ENCODE assay signal across 11 cellular contexts in the genomic region with DNA sequence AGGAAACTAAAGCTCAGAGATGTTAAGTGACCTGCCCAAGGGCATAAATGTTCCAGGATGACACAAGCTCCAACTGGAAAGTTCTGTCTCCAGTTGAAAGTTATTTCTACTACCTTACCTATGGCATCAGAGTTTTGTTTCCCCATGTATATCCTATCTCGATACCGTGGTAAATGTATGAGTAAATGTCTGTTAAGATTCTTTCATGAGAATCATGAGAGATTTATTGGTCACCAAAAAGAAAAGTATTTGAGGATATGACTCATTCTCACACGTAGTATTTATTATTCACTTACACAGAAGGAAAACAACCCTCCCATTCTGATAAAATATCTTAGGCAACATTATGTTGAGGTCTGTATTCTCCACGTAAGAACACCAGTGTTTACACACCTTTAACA. TPM values are rescaled to one million over a fixed set of nuclear protein-coding genes. Genes with fewer than 3 reads are reported as not detected.
DNase-seq lines count a peak whose midpoint lies in the region; ATAC-seq, FAIRE-seq and TF ChIP-seq lines count a peak whose summit lies in the region.
"Had no signal": no experiment of that assay in that cellular context is flagged by ENCODE, and none has a peak within 500 bp of the region (broad histone marks: within the 10 kb centered on the region; RNA-seq: fewer than 3 reads in every experiment).

No MANE protein-coding gene starts in this region.

- 1% methylated on average over 4 of the region's 4 CpGs for WGBS in K562 (ENCODE audit: insufficient coverage, low coverage, missing lambda C conversion rate)
- no CpG with 5 or more reads among the region's 4 CpGs for WGBS in mesenchymal stem cell

- H3K27ac ChIP-seq in K562 (ENCODE audit: extremely low read depth, low read depth, low read length) (no peak overlapping the region), mesenchymal stem cell (ENCODE audit: low read length, poor library complexity, severe bottlenecking) (no peak overlapping the region)
- H3K27ac ChIP-seq: SJCRH30 had no signal

- no peak for TF ChIP-seq RAD21 in K562 (CRISPR knock-in tag; conservative IDR thresholded peaks at IDR 0.05 in 1 of 2, IDR thresholded peaks at IDR 0.05 in 1 of 2)

- H3K4me3 ChIP-seq in K562: no peak overlapping the region
- H3K4me3 ChIP-seq in mesenchymal stem cell (ENCODE audit: insufficient read depth in 1 of 2, low read depth in 1 of 2, low read length in 2 of 2): no peak overlapping the region
- no peak overlapping the region for H3K4me3 ChIP-seq in H7 (ENCODE audit: insufficient read depth, low read depth, low read length)
- H3K4me3 ChIP-seq: SJCRH30 had no signal

- H3K79me1 ChIP-seq in mesenchymal stem cell (replicated peaks; ENCODE audit: low read length, poor library complexity, severe bottlenecking): peaks cover 2% of the 10 kb centered on the region

- CTCF ChIA-PET in K562 (lab: Yijun Ruan, JAX; ENCODE audit: low intra/inter-chr PET ratio): no interaction called here

- peak; percentile 24 for DNase-seq in AG08396 (ENCODE audit: low spot score)
- peak; percentile 74 for DNase-seq in HPDE6-E6E7 (ENCODE audit: extremely low spot score)
- DNase-seq in K562 (ENCODE audit: extremely low read depth in 1 of 4, low spot score in 3 of 4): no peak
- peak; percentile 78 for DNase-seq in mesenchymal stem cell
- no peak for DNase-seq in SHP77 (lab: John Stamatoyannopoulos, UW)
- DNase-seq in DMS114 treated with DMSO at 0.1 percent for 48 hours (lab: John Stamatoyannopoulos, UW; ENCODE audit: unreplicated experiment): no peak
- no peak for DNase-seq in activated CD4-positive, alpha-beta T cell treated with anti-CD3 and anti-CD28 coated beads for 48 hours
- no peak for DNase-seq in H7
- DNase-seq: activated CD4-positive, alpha-beta T cell treated with anti-CD3 and anti-CD28 coated beads, Interleukin-2, amount 50 U/mL, for 48 hours; NCI-H2081; SJCRH30 had no signal

- no peak overlapping the region for H2BK15ac ChIP-seq in mesenchymal stem cell (ENCODE audit: low read depth, poor library complexity, severe bottlenecking)

- no peak overlapping the region for H3K18ac ChIP-seq in mesenchymal stem cell (ENCODE audit: low read depth in 1 of 2, low read length in 2 of 2)

- POLR2A ChIA-PET in K562 (lab: Yijun Ruan, JAX): interaction anchor here (1.6 kb wide), 1 partner anchor 9 kb away, joined by 5 read pairs; no protein-coding TSS in a partner anchor

- no peaks in the 10 kb centered on the region for H3K36me3 ChIP-seq in K562 (ENCODE audit: control insufficient read depth, insufficient read depth, low read length)
- peaks cover 0 to 3% of the 10 kb centered on the region in 2 experiments for H3K36me3 ChIP-seq in mesenchymal stem cell (ENCODE audit: control insufficient read depth in 1 of 2, insufficient read depth in 2 of 2, low read depth in 1 of 2, low read length in 2 of 2)
- H3K36me3 ChIP-seq in H7 (replicated peaks; ENCODE audit: control insufficient read depth, insufficient read depth, low read length): no peaks in the 10 kb centered on the region
- H3K36me3 ChIP-seq: SJCRH30 had no signal

- ATAC-seq in K562: no peak

- TF ChIP-seq CTCF in K562 (IDR thresholded peaks at IDR 0.05 in 2 of 3, conservative IDR thresholded peaks at IDR 0.05 in 1 of 3; ENCODE audit: insufficient read depth in 2 of 3, low read depth in 1 of 3, low read length in 3 of 3): no peak

- intact Hi-C loops in K562 (cut with micrococcal nuclease): no loop called here

- no peak for TF ChIP-seq POLR2A in K562 (conservative IDR thresholded peaks at IDR 0.05)

- no peak overlapping the region for H4K8ac ChIP-seq in mesenchymal stem cell (ENCODE audit: low read length)

- in situ Hi-C loops in K562 (cut with MboI): no loop called here

- H3K27me3 ChIP-seq in K562 (ENCODE audit: control insufficient read depth in 2 of 2, insufficient read depth in 2 of 2, low read length in 2 of 2) (no peaks in the 10 kb centered on the region; a peak in 1 of 5 replicates), mesenchymal stem cell (ENCODE audit: control insufficient read depth in 1 of 2, insufficient read depth in 1 of 2, low read length in 2 of 2) (no peaks in the 10 kb centered on the region), H7 (ENCODE audit: control insufficient read depth, insufficient read depth, low read length) (no peaks in the 10 kb centered on the region)
- H3K27me3 ChIP-seq: SJCRH30 had no signal

- no peak overlapping the region for H3K23ac ChIP-seq in mesenchymal stem cell (ENCODE audit: low read length in 2 of 2)

- H2BK5ac ChIP-seq in mesenchymal stem cell (ENCODE audit: low read depth, low read length, poor library complexity, severe bottlenecking): no peak overlapping the region

- no TSS peak for BruUV-seq in K562 (replicated peaks; lab: Mats Ljungman, UMichigan)

- H3K4me1 ChIP-seq in K562 (replicated peaks in 1 of 2; ENCODE audit: control insufficient read depth in 2 of 2, insufficient read depth in 2 of 2, low read length in 2 of 2) (no peaks in the 10 kb centered on the region), mesenchymal stem cell (ENCODE audit: control insufficient read depth, insufficient read depth, low read depth, low read length) (no peaks in the 10 kb centered on the region)
- H3K4me1 ChIP-seq: SJCRH30 had no signal

- H3K79me2 ChIP-seq in K562 (ENCODE audit: control insufficient read depth, insufficient read depth, low read length): no peaks in the 10 kb centered on the region

- peak overlapping the region; percentile 25; the same call in 1 of the 2 replicates for H2AFZ ChIP-seq in K562 (ENCODE audit: low read depth, low read length)
- H2AFZ ChIP-seq in mesenchymal stem cell (ENCODE audit: low read depth, low read length): no peak overlapping the region

- H3K9ac ChIP-seq in K562 (ENCODE audit: insufficient read depth in 1 of 2, low read depth in 2 of 2, low read length in 2 of 2): no peak overlapping the region
- no peak overlapping the region for H3K9ac ChIP-seq in mesenchymal stem cell (ENCODE audit: low read length)

- H3K9me3 ChIP-seq in K562 (replicated peaks; ENCODE audit: control insufficient read depth, insufficient read depth, low read depth, low read length): no peaks in the 10 kb centered on the region
- H3K9me3 ChIP-seq in mesenchymal stem cell (ENCODE audit: control insufficient read depth, low read length): no peaks in the 10 kb centered on the region
- H3K9me3 ChIP-seq: SJCRH30 had no signal

- no peak overlapping the region for H3K14ac ChIP-seq in mesenchymal stem cell (ENCODE audit: low read length in 2 of 2)

- FAIRE-seq in K562 (lab: Jason Lieb, UNC): no peak

- no peak for TF ChIP-seq EP300 in K562 (IDR thresholded peaks at IDR 0.05; ENCODE audit: low read length)

- H2BK12ac ChIP-seq in mesenchymal stem cell (ENCODE audit: low read length in 2 of 2): no peak overlapping the region

- no peak overlapping the region for H4K91ac ChIP-seq in mesenchymal stem cell (ENCODE audit: low read length)

- no peaks in the 10 kb centered on the region for H4K20me1 ChIP-seq in K562 (replicated peaks; ENCODE audit: control insufficient read depth, insufficient read depth, low read length)

- no peak overlapping the region for H2BK120ac ChIP-seq in mesenchymal stem cell (ENCODE audit: low read depth, low read length)

- no peak overlapping the region for H2AK5ac ChIP-seq in mesenchymal stem cell (ENCODE audit: low read length, severe bottlenecking)

- no peaks in the 10 kb centered on the region for H3K9me1 ChIP-seq in K562 (ENCODE audit: control insufficient read depth, insufficient read depth, low read length)

- no peak overlapping the region for H3K4ac ChIP-seq in mesenchymal stem cell (ENCODE audit: low read depth in 1 of 2, low read length in 2 of 2)

- H3K4me2 ChIP-seq in K562 (ENCODE audit: insufficient read depth, low read length) (no peak overlapping the region), mesenchymal stem cell (ENCODE audit: low read length, poor library complexity, severe bottlenecking) (no peak overlapping the region)

TF ChIP-seq in K562, 482 proteins besides CTCF, POLR2A, EP300 and RAD21 (continues in another document):
- TF ChIP-seq, protein P1, sequence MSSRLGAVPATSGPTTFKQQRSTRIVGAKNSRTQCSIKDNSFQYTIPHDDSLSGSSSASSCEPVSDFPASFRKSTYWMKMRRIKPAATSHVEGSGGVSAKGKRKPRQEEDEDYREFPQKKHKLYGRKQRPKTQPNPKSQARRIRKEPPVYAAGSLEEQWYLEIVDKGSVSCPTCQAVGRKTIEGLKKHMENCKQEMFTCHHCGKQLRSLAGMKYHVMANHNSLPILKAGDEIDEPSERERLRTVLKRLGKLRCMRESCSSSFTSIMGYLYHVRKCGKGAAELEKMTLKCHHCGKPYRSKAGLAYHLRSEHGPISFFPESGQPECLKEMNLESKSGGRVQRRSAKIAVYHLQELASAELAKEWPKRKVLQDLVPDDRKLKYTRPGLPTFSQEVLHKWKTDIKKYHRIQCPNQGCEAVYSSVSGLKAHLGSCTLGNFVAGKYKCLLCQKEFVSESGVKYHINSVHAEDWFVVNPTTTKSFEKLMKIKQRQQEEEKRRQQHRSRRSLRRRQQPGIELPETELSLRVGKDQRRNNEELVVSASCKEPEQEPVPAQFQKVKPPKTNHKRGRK (tag; IDR thresholded peaks at IDR 0.05): no peak

RNA-seq across cellular contexts. Expression of a gene that starts 11.1 kb away (rescaled TPM):
- not detected in 2 replicates for total RNA-seq in K562 (2011; cell fraction: chromatin; rRNA removed; ENCODE audit: low replicate concordance)
- not detected in 2 replicates for total RNA-seq in K562 (2011; cell fraction: nucleolus; rRNA removed)
- total RNA-seq in K562 (2011; cell fraction: nucleoplasm; rRNA removed): not detected in 2 replicates
- total RNA-seq in K562 (2014; rRNA removed) (0.09 TPM in 1 of 2 replicates, not detected in the other), K562 (2014; rRNA removed; fragmentation: Illumina TruSeq; extraction: Trizol) (not detected in 2 replicates), K562 (2015; rRNA removed; fragmentation: Illumina TruSeq; extraction: Trizol) (not detected in 2 replicates), K562 (2021) (not detected in 2 replicates)
- polyA plus RNA-seq in K562 (2011; rRNA removed) (not detected in 2 replicates), K562 (2014; fragmentation: Illumina TruSeq; extraction: Trizol) (0.03 TPM in 1 of 2 replicates, not detected in the other), K562 (2014; fragmentation: Nextera tagmentation; extraction: Ambion mirVana) (under 1 TPM in 1 of 2 experiments, not detected in 1; 0.04 TPM), K562 (2014; rRNA removed) (not detected in 2 replicates)
- not detected in 2 replicates for polyA plus RNA-seq in K562 (2011; cell fraction: cytosol; rRNA removed)
- polyA plus RNA-seq in K562 (2011; cell fraction: nucleus; rRNA removed): not detected in 2 replicates
- polyA plus RNA-seq in K562 (2012): 0.01 TPM in 1 of 2 replicates, not detected in the other
- not detected in 2 replicates for polyA minus RNA-seq in K562 (2011; rRNA and poly(A)+ RNA removed)
- polyA minus RNA-seq in K562 (2011; cell fraction: cytosol; rRNA and poly(A)+ RNA removed): not detected in 2 replicates
- polyA minus RNA-seq in K562 (2011; cell fraction: nucleus; rRNA and poly(A)+ RNA removed): not detected in 2 replicates
- polyA plus RNA-seq in mesenchymal stem cell (2013, experiment 1 of 2): 0.01 TPM
- 0.01 TPM for polyA plus RNA-seq in mesenchymal stem cell (2013, experiment 2 of 2)
- total RNA-seq in H7 (2014; rRNA removed; shearing (Covaris generic)): not detected in 2 replicates

Comparison
In these comparisons a context has a peak if more than half of its experiments do, and no peak if none do; other contexts are left out.
1. DNase-seq: peak in AG08396 (single experiment), HPDE6-E6E7 (single experiment) and mesenchymal stem cell (single experiment); none in K562 (0 of 4), SHP77 (0 of 2), DMS114 treated with DMSO at 0.1 percent for 48 hours (single experiment), activated CD4-positive, alpha-beta T cell treated with anti-CD3 and anti-CD28 coated beads for 48 hours (single experiment) and H7 (single experiment).